12 cellular contexts compared by ENCODE assay signal in the genomic region with DNA sequence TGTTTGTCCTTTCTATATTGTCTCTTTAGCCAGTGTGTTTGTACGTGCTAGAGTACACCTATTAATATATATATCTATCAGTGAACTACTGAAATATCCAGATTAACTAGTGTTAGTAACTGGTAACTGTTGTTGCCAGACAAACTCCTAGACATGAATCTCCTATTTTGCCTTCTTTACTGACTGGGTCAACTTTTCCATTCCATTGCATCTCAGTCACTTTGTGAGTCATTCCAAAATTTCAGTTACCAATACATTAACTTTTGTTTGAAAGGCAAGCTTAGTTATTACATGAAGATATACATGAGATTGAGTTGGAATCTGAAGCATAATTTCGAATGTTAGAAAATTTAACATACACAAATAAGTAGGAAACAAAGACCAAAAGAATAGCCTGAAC. TPM values are rescaled to one million over a fixed set of nuclear protein-coding genes. Genes with fewer than 3 reads are reported as not detected.
DNase-seq lines count a peak whose midpoint lies in the region; ATAC-seq and TF ChIP-seq lines count a peak whose summit lies in the region.
"Had no signal": no experiment of that assay in that cellular context is flagged by ENCODE, and none has a peak within 500 bp of the region (broad histone marks: within the 10 kb centered on the region; RNA-seq: fewer than 3 reads in every experiment).

No MANE protein-coding gene starts in this region.

- peak overlapping the region; percentile 32 for H3K27ac Mint-ChIP-seq in stimulated activated memory B cell treated with anti-CD40 and anti-IgM and Interleukin-4, amounts not matched to agents 10 μg/mL and 1 μg/mL and 100 μg/mL, for 72 hours

- peak; percentile 62 to 79 for ATAC-seq in activated T-cell treated with anti-CD3 and anti-CD28 coated beads, Interleukin-2, amount 50 U/mL, for 4 hours
- ATAC-seq in Panc1 = no peak
- no peak for ATAC-seq in stimulated activated memory B cell treated with anti-CD40 and anti-IgM and Interleukin-4, amounts not matched to agents 10 μg/mL and 1 μg/mL and 100 μg/mL, for 72 hours
- no peak for ATAC-seq in HG02884 (IDR thresholded peaks at IDR 0.05; ENCODE audit: unreplicated experiment)

- POLR2A ChIA-PET in Panc1 (lab: Charles Lee) = no interaction called here

- H3K9me3 Mint-ChIP-seq in activated T-cell treated with anti-CD3 and anti-CD28 coated beads, Interleukin-2, amount 50 U/mL, for 4 hours = no peaks in the 10 kb centered on the region
- no peaks in the 10 kb centered on the region for H3K9me3 Mint-ChIP-seq in stimulated activated memory B cell treated with anti-CD40 and anti-IgM and Interleukin-4, amounts not matched to agents 10 μg/mL and 1 μg/mL and 100 μg/mL, for 72 hours

- no peaks in the 10 kb centered on the region for H3K27me3 ChIP-seq in Panc1 (ENCODE audit: control insufficient read depth, insufficient read depth, low read length)
- H3K27me3 ChIP-seq in prostate gland (replicated peaks; ENCODE audit: insufficient read depth) = no peaks in the 10 kb centered on the region
- H3K27me3 ChIP-seq: BLaER1, upper lobe of left lung had no signal

- no peaks in the 10 kb centered on the region for H3K27me3 Mint-ChIP-seq in activated T-cell treated with anti-CD3 and anti-CD28 coated beads, Interleukin-2, amount 50 U/mL, for 4 hours (ENCODE audit: low read depth)
- no peaks in the 10 kb centered on the region for H3K27me3 Mint-ChIP-seq in stimulated activated memory B cell treated with anti-CD40 and anti-IgM and Interleukin-4, amounts not matched to agents 10 μg/mL and 1 μg/mL and 100 μg/mL, for 72 hours

- intact Hi-C loops in Panc1 (cut with micrococcal nuclease; ENCODE audit: unreplicated experiment) = no loop called here
- intact Hi-C loops in prostate gland (cut with DNase I) = no loop called here

- TF ChIP-seq CTCF in Panc1 (IDR thresholded peaks at IDR 0.05) (no peak), prostate gland (IDR thresholded peaks at IDR 0.05) (no peak), GM13976 (IDR thresholded peaks at IDR 0.05; ENCODE audit: borderline replicate concordance, control extremely low read depth, extremely low read depth, insufficient read depth, missing control alignments) (no peak)

- CTCF ChIA-PET in Panc1 (lab: Charles Lee) = no interaction called here

- BruUV-seq in Panc1 (replicated peaks; lab: Mats Ljungman, UMichigan) = no TSS peak

- H3K9me3 ChIP-seq in Panc1 (ENCODE audit: control insufficient read depth, insufficient read depth, low read depth, low read length) = no peaks in the 10 kb centered on the region
- no peaks in the 10 kb centered on the region for H3K9me3 ChIP-seq in prostate gland
- H3K9me3 ChIP-seq: BLaER1, upper lobe of left lung had no signal

- H3K27ac ChIP-seq in Panc1 (ENCODE audit: low read length) (no peak overlapping the region), prostate gland (peak overlapping the region in 1 of 2 donors; percentile 13)
- H3K27ac ChIP-seq: BLaER1, upper lobe of left lung had no signal

- TF ChIP-seq POLR2A in prostate gland (IDR thresholded peaks at IDR 0.05) = no peak

- peaks cover 49% of the 10 kb centered on the region for H3K36me3 Mint-ChIP-seq in activated T-cell treated with anti-CD3 and anti-CD28 coated beads, Interleukin-2, amount 50 U/mL, for 4 hours (ENCODE audit: insufficient read depth)
- peaks cover 64% of the 10 kb centered on the region for H3K36me3 Mint-ChIP-seq in stimulated activated memory B cell treated with anti-CD40 and anti-IgM and Interleukin-4, amounts not matched to agents 10 μg/mL and 1 μg/mL and 100 μg/mL, for 72 hours

- H3K4me3 ChIP-seq in Panc1 (ENCODE audit: low read depth in 2 of 2, low read length in 2 of 2) (no peak overlapping the region), prostate gland (no peak overlapping the region)
- H3K4me3 ChIP-seq: BLaER1, upper lobe of left lung had no signal

- DNase-seq in activated T-cell treated with anti-CD3 and anti-CD28 coated beads, Interleukin-2, amount 50 U/mL, for 4 hours = no peak
- DNase-seq in activated T-cell treated with anti-CD3 and anti-CD28 coated beads for 4 hours (no peak), Panc1 (ENCODE audit: low read depth, low spot score) (peak; percentile 8), dedifferentiated amniotic fluid mesenchymal stem cell (ENCODE audit: extremely low spot score) (peak; percentile 73), prostate gland (ENCODE audit: low spot score) (no peak), GM13976 (ENCODE audit: low spot score) (no peak)
- DNase-seq: amygdala, NCI-H526 treated with DMSO at 0.1 percent for 48 hours, upper lobe of left lung had no signal

- H3K4me1 ChIP-seq in Panc1 (ENCODE audit: control insufficient read depth, insufficient read depth, low read length) (no peaks in the 10 kb centered on the region), prostate gland (replicated peaks) (peaks cover 5% of the 10 kb centered on the region)
- H3K4me1 ChIP-seq: BLaER1, upper lobe of left lung had no signal

- peak overlapping the region; percentile 37 for H3K4me3 Mint-ChIP-seq in activated T-cell treated with anti-CD3 and anti-CD28 coated beads, Interleukin-2, amount 50 U/mL, for 4 hours
- no peak overlapping the region for H3K4me3 Mint-ChIP-seq in stimulated activated memory B cell treated with anti-CD40 and anti-IgM and Interleukin-4, amounts not matched to agents 10 μg/mL and 1 μg/mL and 100 μg/mL, for 72 hours

- H3K36me3 ChIP-seq in Panc1 (ENCODE audit: control insufficient read depth, insufficient read depth, low read length) (no peaks in the 10 kb centered on the region), prostate gland (no peaks in the 10 kb centered on the region)

- in situ Hi-C loops in Panc1 (cut with HindIII; ENCODE audit: low pct_unique_long_range_greater_than_20kb, low sequenced_read_pairs) (no loop called here), GM13976 (cut with MboI; ENCODE audit: low sequenced_read_pairs, unreplicated experiment) (no loop called here)

- peaks cover 26% of the 10 kb centered on the region for H3K4me1 Mint-ChIP-seq in activated T-cell treated with anti-CD3 and anti-CD28 coated beads, Interleukin-2, amount 50 U/mL, for 4 hours (ENCODE audit: low read depth)
- H3K4me1 Mint-ChIP-seq in stimulated activated memory B cell treated with anti-CD40 and anti-IgM and Interleukin-4, amounts not matched to agents 10 μg/mL and 1 μg/mL and 100 μg/mL, for 72 hours = peaks cover 6% of the 10 kb centered on the region

- 74% methylated on average over 2 of the region's 2 CpGs for WGBS in prostate gland

RNA-seq across cellular contexts. Expression of gene BTAF1, which starts 51.4 kb away (rescaled TPM):
- 10 to 100 TPM; 44.5 to 49.5 (median 46.3) TPM for total RNA-seq in activated T-cell treated with anti-CD3 and anti-CD28 coated beads, Interleukin-2, amount 50 U/mL, for 4 hours
- 33.8 TPM for total RNA-seq in Panc1 (2021; ENCODE audit: unreplicated experiment)
- 10.1 TPM for polyA plus RNA-seq in Panc1 (2012; ENCODE audit: insufficient read length)
- 10 to 100 TPM; 31.2 to 43.2 TPM for total RNA-seq in prostate gland

Comparison
In these comparisons a context has a peak if more than half of its experiments do, and no peak if none do; other contexts are left out.
1. ATAC-seq: peak in activated T-cell treated with anti-CD3 and anti-CD28 coated beads, Interleukin-2, amount 50 U/mL, for 4 hours (2 of 2); none in Panc1 (single experiment), stimulated activated memory B cell treated with anti-CD40 and anti-IgM and Interleukin-4, amounts not matched to agents 10 μg/mL and 1 μg/mL and 100 μg/mL, for 72 hours (single experiment) and HG02884 (single experiment).
2. DNase-seq: peak in Panc1 (single experiment) and dedifferentiated amniotic fluid mesenchymal stem cell (single experiment); none in activated T-cell treated with anti-CD3 and anti-CD28 coated beads, Interleukin-2, amount 50 U/mL, for 4 hours (single experiment), activated T-cell treated with anti-CD3 and anti-CD28 coated beads for 4 hours (single experiment), prostate gland (single experiment) and GM13976 (single experiment).